Comparison of ENCODE assay signal across 24 cellular contexts in genomic region chr15:35439291-35439690, GRCh38.
DNase-seq lines count a peak whose midpoint lies in the region; ATAC-seq and TF ChIP-seq lines count a peak whose summit lies in the region.
"Had no signal": no experiment of that assay in that cellular context is flagged by ENCODE, and none has a peak within 500 bp of the region (broad histone marks: within the 10 kb centered on the region; RNA-seq: fewer than 3 reads in every experiment).

No MANE protein-coding gene starts in this region.

- H2BK120ac ChIP-seq in mesenchymal stem cell (ENCODE audit: low read depth, low read length) = no peak overlapping the region

- H3K27ac ChIP-seq in mesenchymal stem cell (ENCODE audit: low read length, poor library complexity, severe bottlenecking) = peak overlapping the region; percentile 54
- no peak overlapping the region for H3K27ac ChIP-seq in OCI-LY7 (ENCODE audit: low read depth, low read length, poor library complexity, severe bottlenecking)
- H3K27ac ChIP-seq in gastroesophageal sphincter = no peak overlapping the region
- H3K27ac ChIP-seq: psoas muscle, upper lobe of right lung had no signal

- no peak overlapping the region for H4K91ac ChIP-seq in mesenchymal stem cell (ENCODE audit: low read length)

- H2AFZ ChIP-seq in mesenchymal stem cell (ENCODE audit: low read depth, low read length) = no peak overlapping the region
- H2AFZ ChIP-seq in OCI-LY7 (ENCODE audit: low read length) = no peak overlapping the region

- no TSS peak for BruUV-seq in OCI-LY7 (replicated peaks; lab: Mats Ljungman, UMichigan)

- TF ChIP-seq CTCF in AG09309 (IDR thresholded peaks at IDR 0.05; ENCODE audit: control insufficient read depth, insufficient read depth, low read depth, low read length, missing control alignments) = no peak
- no peak for TF ChIP-seq CTCF in cardiac fibroblast (IDR thresholded peaks at IDR 0.05; ENCODE audit: low read depth, low read length)
- TF ChIP-seq CTCF in OCI-LY7 (conservative IDR thresholded peaks at IDR 0.05; ENCODE audit: low read length) = no peak
- no peak for TF ChIP-seq CTCF in gastroesophageal sphincter (IDR thresholded peaks at IDR 0.05)

- H3K4me2 ChIP-seq in mesenchymal stem cell (ENCODE audit: low read length, poor library complexity, severe bottlenecking) (no peak overlapping the region), OCI-LY7 (ENCODE audit: low read length) (no peak overlapping the region)

- intact Hi-C loops in OCI-LY7 (cut with micrococcal nuclease; ENCODE audit: unreplicated experiment) = no loop called here
- intact Hi-C loops in posterior cingulate gyrus (cut with DNase I) = no loop called here

- POLR2A ChIA-PET in OCI-LY7 (lab: Charles Lee) = interaction anchor here (0.6 to 1.7 kb wide), 4 partner anchors 11 to 657 kb away, joined by 3 to 4 read pairs (median 4); no protein-coding TSS in a partner anchor

- H3K27me3 ChIP-seq in mesenchymal stem cell (ENCODE audit: control insufficient read depth in 1 of 2, insufficient read depth in 1 of 2, low read length in 2 of 2) (no peaks in the 10 kb centered on the region), gastroesophageal sphincter (no peaks in the 10 kb centered on the region)
- H3K27me3 ChIP-seq: upper lobe of right lung had no signal

- H3K79me2 ChIP-seq in OCI-LY7 (ENCODE audit: insufficient read depth, low read depth, low read length) = no peaks in the 10 kb centered on the region

- H3K9me2 ChIP-seq in OCI-LY7 (ENCODE audit: insufficient read depth, low read length) = no peaks in the 10 kb centered on the region

- H3K36me3 ChIP-seq in mesenchymal stem cell (ENCODE audit: control insufficient read depth in 1 of 2, insufficient read depth in 2 of 2, low read depth in 1 of 2, low read length in 2 of 2) = no peaks in the 10 kb centered on the region
- no peaks in the 10 kb centered on the region for H3K36me3 ChIP-seq in OCI-LY7 (ENCODE audit: insufficient read depth, low read length)
- H3K36me3 ChIP-seq in gastroesophageal sphincter = peaks cover 0 to 8% of the 10 kb centered on the region in 2 donors
- H3K36me3 ChIP-seq: upper lobe of right lung had no signal

- no peak for TF ChIP-seq EP300 in gastroesophageal sphincter (IDR thresholded peaks at IDR 0.05)

- no peak overlapping the region for H3K23ac ChIP-seq in mesenchymal stem cell (ENCODE audit: low read length in 2 of 2)

- ATAC-seq in gastroesophageal sphincter = no peak
- ATAC-seq: activated T-cell treated with anti-CD3 and anti-CD28 coated beads, Interleukin-2, amount 50 U/mL, for 72 hours; HCT116; HepG2; naive thymus-derived CD8-positive, alpha-beta T cell; Panc1; psoas muscle; stimulated activated naive CD8-positive, alpha-beta T cell treated with anti-CD3 and anti-CD28 coated beads, Interleukin-15, Interleukin-2, amounts not matched to agents 100 U/mL and 50 U/mL, for 24 hours; upper lobe of right lung had no signal

- no peak for TF ChIP-seq POLR2A in gastroesophageal sphincter (IDR thresholded peaks at IDR 0.05)

- H3K14ac ChIP-seq in mesenchymal stem cell (ENCODE audit: low read length in 2 of 2) = no peak overlapping the region

- no peak overlapping the region for H2BK15ac ChIP-seq in mesenchymal stem cell (ENCODE audit: low read depth, poor library complexity, severe bottlenecking)

- no peak overlapping the region for H3K4ac ChIP-seq in mesenchymal stem cell (ENCODE audit: low read depth in 1 of 2, low read length in 2 of 2)

- H3K18ac ChIP-seq in mesenchymal stem cell (ENCODE audit: low read depth in 1 of 2, low read length in 2 of 2) = no peak overlapping the region

- no peak overlapping the region for H2BK5ac ChIP-seq in mesenchymal stem cell (ENCODE audit: low read depth, low read length, poor library complexity, severe bottlenecking)

- no peak overlapping the region for H2BK12ac ChIP-seq in mesenchymal stem cell (ENCODE audit: low read length in 2 of 2)

- H4K20me1 ChIP-seq in OCI-LY7 (ENCODE audit: insufficient read depth, low read length) = no peaks in the 10 kb centered on the region

- WGBS in mesenchymal stem cell = 65% methylated on average over 2 of the region's 2 CpGs
- 67 to 87% methylated on average over 2 of the region's 2 CpGs for WGBS in gastroesophageal sphincter (ENCODE audit: low coverage in 1 of 2), 2 donors

- peak overlapping the region; percentile 56 for H3K9ac ChIP-seq in mesenchymal stem cell (ENCODE audit: low read length)

- H3K9me3 ChIP-seq in mesenchymal stem cell (ENCODE audit: control insufficient read depth, low read length) (no peaks in the 10 kb centered on the region), OCI-LY7 (ENCODE audit: low read length) (no peaks in the 10 kb centered on the region), gastroesophageal sphincter (peaks cover 0 to 4% (median 0%) of the 10 kb centered on the region in 3 donors)
- H3K9me3 ChIP-seq: psoas muscle, upper lobe of right lung had no signal

- no peak overlapping the region for H2AK5ac ChIP-seq in mesenchymal stem cell (ENCODE audit: low read length, severe bottlenecking)

- peak; percentile 80 for DNase-seq in AG09309 (ENCODE audit: low read depth)
- peak; percentile 53 for DNase-seq in LHCN-M2 (ENCODE audit: low read depth)
- DNase-seq in cardiac fibroblast (ENCODE audit: low read depth in 2 of 2) = peak; percentile 75 to 88
- peak; percentile 70 for DNase-seq in mesenchymal stem cell
- no peak for DNase-seq in COLO829 (ENCODE audit: low spot score)
- DNase-seq in OCI-LY7 (ENCODE audit: low spot score) = no peak
- no peak for DNase-seq in posterior cingulate gyrus
- DNase-seq: activated CD4-positive, alpha-beta memory T cell treated with anti-CD3 and anti-CD28 coated beads for 36 hours; activated naive CD8-positive, alpha-beta T cell treated with anti-CD3 and anti-CD28 coated beads for 36 hours; activated T-cell treated with anti-CD3 and anti-CD28 coated beads, Interleukin-2, amount 50 U/mL, for 72 hours; endodermal cell; glutamatergic neuron; naive thymus-derived CD8-positive, alpha-beta T cell; NCI-H1930; NCI-H526; psoas muscle; stimulated activated naive CD8-positive, alpha-beta T cell treated with anti-CD3 and anti-CD28 coated beads, Interleukin-15, Interleukin-2, amounts not matched to agents 100 U/mL and 50 U/mL, for 24 hours; SW 1271; upper lobe of right lung had no signal

- no peak overlapping the region for H3K4me3 ChIP-seq in AG09309 (ENCODE audit: control insufficient read depth, low read depth, low read length)
- H3K4me3 ChIP-seq in cardiac fibroblast (replicated peaks in 1 of 2; ENCODE audit: low read depth in 2 of 2, low read length in 2 of 2) = no peak overlapping the region
- H3K4me3 ChIP-seq in mesenchymal stem cell (ENCODE audit: insufficient read depth in 1 of 2, low read depth in 1 of 2, low read length in 2 of 2) = no peak overlapping the region
- H3K4me3 ChIP-seq in OCI-LY7 (ENCODE audit: low read depth, low read length, poor library complexity, severe bottlenecking) = no peak overlapping the region
- H3K4me3 ChIP-seq in gastroesophageal sphincter = no peak overlapping the region
- H3K4me3 ChIP-seq: lung, psoas muscle, upper lobe of right lung had no signal

- CTCF ChIA-PET in OCI-LY7 (lab: Charles Lee; ENCODE audit: unreplicated experiment) = no interaction called here

- peaks cover 2% of the 10 kb centered on the region for H3K79me1 ChIP-seq in mesenchymal stem cell (replicated peaks; ENCODE audit: low read length, poor library complexity, severe bottlenecking)

- H3K4me1 ChIP-seq in mesenchymal stem cell (ENCODE audit: control insufficient read depth, insufficient read depth, low read depth, low read length) = no peaks in the 10 kb centered on the region
- H3K4me1 ChIP-seq in OCI-LY7 (ENCODE audit: insufficient read depth, low read length, poor library complexity, severe bottlenecking) = no peaks in the 10 kb centered on the region
- no peaks in the 10 kb centered on the region for H3K4me1 ChIP-seq in gastroesophageal sphincter
- H3K4me1 ChIP-seq: psoas muscle, upper lobe of right lung had no signal

- no peak overlapping the region for H4K8ac ChIP-seq in mesenchymal stem cell (ENCODE audit: low read length)

Comparison
In these comparisons a context has a peak if more than half of its experiments do, and no peak if none do; other contexts are left out.
1. DNase-seq: peak in AG09309 (single experiment), LHCN-M2 (single experiment), cardiac fibroblast (2 of 2) and mesenchymal stem cell (single experiment); none in COLO829 (single experiment), OCI-LY7 (single experiment) and posterior cingulate gyrus (0 of 10).